Comparison of ENCODE assay signal across 9 cellular contexts in the genomic region with DNA sequence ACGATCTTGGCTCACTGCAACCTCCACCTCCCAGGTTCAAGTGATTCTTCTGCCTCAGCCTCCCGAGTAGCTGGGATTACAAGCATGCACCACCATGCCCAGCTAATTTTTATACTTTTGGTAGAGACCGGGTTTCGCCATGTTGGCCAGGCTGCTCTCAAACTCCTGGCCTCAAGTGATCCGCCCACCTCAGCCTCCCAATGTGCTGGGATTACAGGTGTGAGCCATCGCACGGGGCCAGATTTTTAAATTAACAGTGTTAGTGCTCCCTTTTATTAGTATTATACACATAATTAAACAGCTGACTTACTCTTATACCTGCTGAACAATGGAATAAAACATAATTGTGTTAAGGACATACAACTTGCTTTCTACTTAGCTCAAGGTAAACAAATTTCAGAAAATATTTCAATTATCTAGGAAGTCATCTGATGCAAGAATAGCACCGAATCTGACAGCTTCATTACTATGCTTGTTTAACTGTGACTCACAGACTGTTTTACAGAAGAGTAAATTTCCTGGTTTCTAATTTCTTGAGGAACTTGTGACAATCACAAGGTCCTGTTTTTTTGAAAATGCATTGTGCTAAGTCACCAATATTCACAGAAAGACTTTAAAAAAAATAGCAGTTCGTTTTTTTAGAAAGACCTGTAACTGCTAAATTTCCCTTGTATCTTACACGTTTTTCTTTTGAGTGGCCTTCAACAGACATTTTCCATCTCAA. TPM values are rescaled to one million over a fixed set of nuclear protein-coding genes. Genes with fewer than 3 reads are reported as not detected.
DNase-seq lines count a peak whose midpoint lies in the region; ATAC-seq and TF ChIP-seq lines count a peak whose summit lies in the region.
"Had no signal": no experiment of that assay in that cellular context is flagged by ENCODE, and none has a peak within 500 bp of the region (broad histone marks: within the 10 kb centered on the region; RNA-seq: fewer than 3 reads in every experiment).

No MANE protein-coding gene starts in this region.

- no peak overlapping the region for H3K4me2 ChIP-seq in Karpas-422 (ENCODE audit: low read depth, low read length, poor library complexity, severe bottlenecking)

- H3K36me3 Mint-ChIP-seq in activated naive CD4-positive, alpha-beta T cell treated with anti-CD3 and anti-CD28 coated beads for 36 hours (ENCODE audit: low read depth) = no peaks in the 10 kb centered on the region

- CTCF ChIA-PET in activated naive CD4-positive, alpha-beta T cell treated with anti-CD3 and anti-CD28 coated beads for 36 hours (lab: Charles Lee) = interaction anchor here (0.5 to 0.6 kb wide), 2 partner anchors 253 to 357 kb away, joined by 3 read pairs; no protein-coding TSS in a partner anchor

- no peak for TF ChIP-seq CTCF in upper lobe of right lung (IDR thresholded peaks at IDR 0.05)

- peaks cover 6% of the 10 kb centered on the region for H3K4me1 ChIP-seq in upper lobe of right lung
- no peaks in the 10 kb centered on the region for H3K4me1 ChIP-seq in Karpas-422 (ENCODE audit: low read length)

- peak overlapping the region; percentile 79 for H3K27ac ChIP-seq in upper lobe of right lung
- no peak overlapping the region for H3K27ac ChIP-seq in Karpas-422 (ENCODE audit: low read length)

- no peak overlapping the region for H3K4me3 ChIP-seq in upper lobe of right lung
- H3K4me3 ChIP-seq in Karpas-422 (ENCODE audit: low read length) = no peak overlapping the region

- H3K27me3 Mint-ChIP-seq in activated naive CD4-positive, alpha-beta T cell treated with anti-CD3 and anti-CD28 coated beads for 36 hours (ENCODE audit: low read depth) = no peaks in the 10 kb centered on the region

- H3K9me2 ChIP-seq in Karpas-422 (replicated peaks; ENCODE audit: insufficient read depth, low read length) = no peaks in the 10 kb centered on the region

- no peaks in the 10 kb centered on the region for H3K36me3 ChIP-seq in upper lobe of right lung
- no peaks in the 10 kb centered on the region for H3K36me3 ChIP-seq in Karpas-422 (ENCODE audit: insufficient read depth, low read length)

- H3K9me3 ChIP-seq in upper lobe of right lung (no peaks in the 10 kb centered on the region), Karpas-422 (ENCODE audit: low read length) (no peaks in the 10 kb centered on the region)

- DNase-seq in activated naive CD4-positive, alpha-beta T cell treated with anti-CD3 and anti-CD28 coated beads for 36 hours = no peak
- DNase-seq in activated naive CD4-positive, alpha-beta T cell treated with Interleukin-2 at 50 U/mL for 16 hours = no peak
- peak; percentile 43 for DNase-seq in amniotic stem cell (lab: John Stamatoyannopoulos, UW)
- peak; percentile 71 for DNase-seq in kidney tubule cell (ENCODE audit: low spot score)
- DNase-seq in upper lobe of right lung = no peak
- no peak for DNase-seq in Karpas-422
- DNase-seq in retina = no peak

- H4K20me1 ChIP-seq in Karpas-422 (ENCODE audit: insufficient read depth, low read depth, low read length) = no peaks in the 10 kb centered on the region

- ATAC-seq in upper lobe of right lung (peak; percentile 77), GM18511 (IDR thresholded peaks at IDR 0.05; ENCODE audit: unreplicated experiment) (no peak)

- no peak overlapping the region for H2AFZ ChIP-seq in Karpas-422 (ENCODE audit: low read length)

- H3K27me3 ChIP-seq in upper lobe of right lung (no peaks in the 10 kb centered on the region), Karpas-422 (ENCODE audit: low read length) (no peaks in the 10 kb centered on the region)

- no peak overlapping the region for H3K4me3 Mint-ChIP-seq in activated naive CD4-positive, alpha-beta T cell treated with anti-CD3 and anti-CD28 coated beads for 36 hours
- H3K4me3 Mint-ChIP-seq: neural crest cell had no signal

- H3K9ac ChIP-seq in Karpas-422 (ENCODE audit: low read length) = no peak overlapping the region

- H3K9me3 Mint-ChIP-seq in activated naive CD4-positive, alpha-beta T cell treated with anti-CD3 and anti-CD28 coated beads for 36 hours = no peaks in the 10 kb centered on the region
- H3K9me3 Mint-ChIP-seq: neural crest cell had no signal

- H3K27ac Mint-ChIP-seq in activated naive CD4-positive, alpha-beta T cell treated with anti-CD3 and anti-CD28 coated beads for 36 hours = peak overlapping the region; percentile 54

- no peaks in the 10 kb centered on the region for H3K79me2 ChIP-seq in Karpas-422 (ENCODE audit: low read length)

- H3K4me1 Mint-ChIP-seq in activated naive CD4-positive, alpha-beta T cell treated with anti-CD3 and anti-CD28 coated beads for 36 hours (ENCODE audit: low read depth) = peaks cover 5% of the 10 kb centered on the region

- intact Hi-C loops in activated naive CD4-positive, alpha-beta T cell treated with anti-CD3 and anti-CD28 coated beads for 36 hours (cut with micrococcal nuclease) = no loop called here
- intact Hi-C loops in upper lobe of right lung (cut with DNase I) = no loop called here

RNA-seq across cellular contexts. Expression of a gene that starts 51.2 kb away (rescaled TPM):
- total RNA-seq in activated naive CD4-positive, alpha-beta T cell treated with anti-CD3 and anti-CD28 coated beads for 36 hours = 1 to 10 TPM; 1.3 to 1.7 TPM
- 48.2 TPM for total RNA-seq in upper lobe of right lung
- total RNA-seq in Karpas-422 (2014; rRNA removed; shearing (Covaris generic); ENCODE audit: low replicate concordance) = 2.5 and 7.3 TPM in 2 replicates

Comparison
In these comparisons a context has a peak if more than half of its experiments do, and no peak if none do; other contexts are left out.
1. DNase-seq: peak in amniotic stem cell (single experiment) and kidney tubule cell (single experiment); none in activated naive CD4-positive, alpha-beta T cell treated with anti-CD3 and anti-CD28 coated beads for 36 hours (single experiment), activated naive CD4-positive, alpha-beta T cell treated with Interleukin-2 at 50 U/mL for 16 hours (single experiment), upper lobe of right lung (single experiment), Karpas-422 (single experiment) and retina (single experiment).